Comparison of ENCODE assay signal across 1 cellular context in genomic region chr9:119961774-119962408, GRCh38.
TF ChIP-seq lines count a peak whose summit lies in the region.

No MANE protein-coding gene starts in this region.

TF ChIP-seq in GM23338, 12 proteins besides CTCF, POLR2A, EP300 and RAD21 (continued from another document):
- TF ChIP-seq ZNF462 (CRISPR knock-in tag; IDR thresholded peaks at IDR 0.05) (no peak), CREB1 (CRISPR knock-in tag; IDR thresholded peaks at IDR 0.05; ENCODE audit: low read depth) (no peak), NANOG (IDR thresholded peaks at IDR 0.05; ENCODE audit: borderline replicate concordance) (no peak), JUNB (IDR thresholded peaks at IDR 0.05; ENCODE audit: unreplicated experiment) (no peak), ZNF114 (CRISPR knock-in tag; IDR thresholded peaks at IDR 0.05) (no peak; the same call in 1 of the 2 replicates), POLR2AphosphoS5 (IDR thresholded peaks at IDR 0.05; ENCODE audit: low read depth) (no peak)
